25 cellular contexts compared by ENCODE assay signal in genomic region chr9:116733010-116733641, GRCh38.
"Had no signal": no experiment of that assay in that cellular context is flagged by ENCODE, and none has a peak within 500 bp of the region (broad histone marks: within the 10 kb centered on the region; RNA-seq: fewer than 3 reads in every experiment).

No MANE protein-coding gene starts in this region.

- H3K4me1 Mint-ChIP-seq: activated CD4-positive, alpha-beta T cell treated with anti-CD3 and anti-CD28 coated beads, Interleukin-2, amount 10 ng/mL, durations not matched to agents 7 days and 5 days had no signal

- FAIRE-seq: astrocyte had no signal

- H3K4me3 Mint-ChIP-seq: activated CD4-positive, alpha-beta memory T cell treated with anti-CD3 and anti-CD28 coated beads for 36 hours; activated CD4-positive, alpha-beta T cell treated with anti-CD3 and anti-CD28 coated beads, Interleukin-2, amount 10 ng/mL, durations not matched to agents 7 days and 5 days; activated naive CD8-positive, alpha-beta T cell; activated T-cell treated with anti-CD3 and anti-CD28 coated beads, Interleukin-2, amount 50 U/mL, for 4 hours; brain; central memory CD8-positive, alpha-beta T cell; T-cell had no signal

- ATAC-seq: activated T-cell treated with anti-CD3 and anti-CD28 coated beads, Interleukin-2, amount 50 U/mL, for 4 hours; T-cell had no signal

- H3K27ac Mint-ChIP-seq: activated CD4-positive, alpha-beta memory T cell treated with anti-CD3 and anti-CD28 coated beads for 36 hours; activated CD4-positive, alpha-beta T cell treated with anti-CD3 and anti-CD28 coated beads, Interleukin-2, amount 10 ng/mL, durations not matched to agents 7 days and 5 days; activated naive CD8-positive, alpha-beta T cell; brain; T-cell had no signal

- H3K36me3 Mint-ChIP-seq: activated CD4-positive, alpha-beta memory T cell treated with anti-CD3 and anti-CD28 coated beads for 36 hours; activated naive CD8-positive, alpha-beta T cell; brain; T-cell had no signal

- DNase-seq: activated CD4-positive, alpha-beta memory T cell treated with anti-CD3 and anti-CD28 coated beads for 36 hours; activated CD4-positive, alpha-beta T cell treated with anti-CD3 and anti-CD28 coated beads, Interleukin-2, amount 10 ng/mL, durations not matched to agents 7 days and 5 days; activated CD4-positive, CD25-positive, alpha-beta regulatory T cell; activated CD8-positive, alpha-beta memory T cell treated with anti-CD3 and anti-CD28 coated beads for 24 hours; activated effector memory CD4-positive, alpha-beta T cell treated with anti-CD3 and anti-CD28 coated beads, Interleukin-2, amount 50 U/mL, for 16 hours; activated naive CD4-positive, alpha-beta T cell treated with Interleukin-2 at 50 U/mL for 16 hours; activated T-cell treated with anti-CD3 and anti-CD28 coated beads, Interleukin-2, amount 50 U/mL, for 4 hours; amygdala; cortex of kidney; NCI-H1048; NCI-H146; NCI-H2029; NCI-H2107; NCI-H345; NCI-H510A; NCI-H526 treated with DMSO at 0.1 percent for 48 hours; NCI-H82; SIG-M5; T-cell; T-helper 2 cell; T1000 had no signal

- H3K27me3 Mint-ChIP-seq: activated CD4-positive, alpha-beta T cell treated with anti-CD3 and anti-CD28 coated beads, Interleukin-2, amount 10 ng/mL, durations not matched to agents 7 days and 5 days had no signal

- H3K9me3 Mint-ChIP-seq: activated CD4-positive, alpha-beta memory T cell treated with anti-CD3 and anti-CD28 coated beads for 36 hours; activated CD4-positive, alpha-beta T cell treated with anti-CD3 and anti-CD28 coated beads, Interleukin-2, amount 10 ng/mL, durations not matched to agents 7 days and 5 days; activated T-cell treated with anti-CD3 and anti-CD28 coated beads, Interleukin-2, amount 50 U/mL, for 4 hours; brain; central memory CD8-positive, alpha-beta T cell; T-cell had no signal
